Comparison of ENCODE assay signal across 8 cellular contexts in genomic region chr7:100585511-100586265, GRCh38. TPM values are rescaled to one million over a fixed set of nuclear protein-coding genes. Genes with fewer than 3 reads are reported as not detected.
DNase-seq lines count a peak whose midpoint lies in the region; ATAC-seq, FAIRE-seq and TF ChIP-seq lines count a peak whose summit lies in the region.

Gene LRCH4, minus strand, starts transcription at chr7:100586129. Its CDS starts 29 bp downstream, at chr7:100586100.

- H3K79me2 ChIP-seq in HepG2 (ENCODE audit: insufficient read depth, low read length) = peaks cover 6% of the 10 kb centered on the region

- CTCF ChIA-PET in HepG2 (lab: Yijun Ruan, JAX; ENCODE audit: low intra/inter-chr PET ratio, low total read pairs) = interaction anchor here (1.2 kb wide), 1 partner anchor 116 kb away, joined by 3 read pairs; no protein-coding TSS in a partner anchor

- H4K20me1 ChIP-seq in HepG2 (ENCODE audit: insufficient read depth, low read length) = peaks cover 8% of the 10 kb centered on the region; the same call in 1 of the 2 replicates

- no peak for TF ChIP-seq CTCF in WI38 (IDR thresholded peaks at IDR 0.05; ENCODE audit: low read depth, low read length)
- peak; percentile 7 for TF ChIP-seq CTCF in chondrocyte (IDR thresholded peaks at IDR 0.05)
- TF ChIP-seq CTCF in HepG2 (CRISPR knock-in tag; IDR thresholded peaks at IDR 0.05) = no peak

- no peaks in the 10 kb centered on the region for H3K27me3 Mint-ChIP-seq in chondrocyte (ENCODE audit: low read depth)
- peaks cover 15% of the 10 kb centered on the region in 2 donors for H3K27me3 Mint-ChIP-seq in stimulated activated naive B cell treated with anti-CD40 and anti-IgM and Interleukin-4, amounts not matched to agents 10 μg/mL and 1 μg/mL and 100 μg/mL, for 72 hours

- BruUV-seq in HepG2 (replicated peaks; lab: Mats Ljungman, UMichigan) = no TSS peak

- intact Hi-C loops in HepG2 (cut with micrococcal nuclease; ENCODE audit: unreplicated experiment) = loop anchor here (1.0 kb wide), 1 partner anchor 27 kb away; the partner anchor contains the start of gene MOSPD3

- H3K4me1 Mint-ChIP-seq in chondrocyte (ENCODE audit: low read depth) = peaks cover 39% of the 10 kb centered on the region
- peaks cover 32 to 45% of the 10 kb centered on the region in 2 donors for H3K4me1 Mint-ChIP-seq in stimulated activated naive B cell treated with anti-CD40 and anti-IgM and Interleukin-4, amounts not matched to agents 10 μg/mL and 1 μg/mL and 100 μg/mL, for 72 hours

- no peak for DNase-seq in Daoy (ENCODE audit: low read depth)
- DNase-seq in M059J (ENCODE audit: low read depth) = peak; percentile 38
- DNase-seq in chondrocyte (ENCODE audit: low spot score) = peak; percentile 92
- no peak for DNase-seq in HepG2 (ENCODE audit: low spot score)
- DNase-seq in stimulated activated naive B cell treated with anti-CD40 and anti-IgM and Interleukin-4, amounts not matched to agents 10 μg/mL and 1 μg/mL and 100 μg/mL, for 72 hours = peak; percentile 44
- no peak for DNase-seq in foreskin melanocyte

- POLR2A ChIA-PET in HepG2 (lab: Yijun Ruan, JAX) = interaction anchor here (0.5 to 4.1 kb wide), 63 partner anchors 8 to 532 kb away, joined by 3 to 73 read pairs (median 4); partner anchors contain the start of genes ACTL6B, AGFG2, EPHB4 and EPO

- peaks cover 49% of the 10 kb centered on the region for H3K4me1 ChIP-seq in HepG2 (ENCODE audit: insufficient read depth, low read length)

- WGBS in HepG2 (ENCODE audit: low lambda C conversion rate) = under 1% methylated on average over 28 of the region's 61 CpGs

- H3K27ac Mint-ChIP-seq in chondrocyte (ENCODE audit: unreplicated experiment) = peak within 1 kb of the TSS; percentile 92
- H3K27ac Mint-ChIP-seq in stimulated activated naive B cell treated with anti-CD40 and anti-IgM and Interleukin-4, amounts not matched to agents 10 μg/mL and 1 μg/mL and 100 μg/mL, for 72 hours = peak within 1 kb of the TSS; percentile 97

- peak within 1 kb of the TSS; percentile 68 for H3K4me3 ChIP-seq in WI38 (ENCODE audit: low read depth, low read length)
- peak within 1 kb of the TSS; percentile 80 to 98 (median 86) for H3K4me3 ChIP-seq in HepG2 (replicated peaks in 1 of 3; ENCODE audit: insufficient read depth in 1 of 3, low read depth in 2 of 3, low read length in 3 of 3)

- peak within 1 kb of the TSS; percentile 85 for H3K4me3 Mint-ChIP-seq in chondrocyte (ENCODE audit: unreplicated experiment)
- H3K4me3 Mint-ChIP-seq in stimulated activated naive B cell treated with anti-CD40 and anti-IgM and Interleukin-4, amounts not matched to agents 10 μg/mL and 1 μg/mL and 100 μg/mL, for 72 hours = peak within 1 kb of the TSS; percentile 94 to 98

- no peaks in the 10 kb centered on the region for H3K9me3 ChIP-seq in HepG2 (ENCODE audit: low read length)

- TF ChIP-seq EP300 in HepG2 (IDR thresholded peaks at IDR 0.05; ENCODE audit: low read depth in 2 of 2, low read length in 2 of 2) (peak; percentile 24 to 67; a peak in 2 of 4 replicates), HepG2 (CRISPR knock-in tag; IDR thresholded peaks at IDR 0.05; ENCODE audit: borderline replicate concordance) (peak; percentile 46; the same call in 1 of the 2 replicates)

- peak within 1 kb of the TSS; percentile 100 for H3K4me2 ChIP-seq in HepG2 (ENCODE audit: low read depth, low read length)

- peaks cover 0 to 6% of the 10 kb centered on the region in 2 experiments; a peak in 3 of 5 replicates for H3K27me3 ChIP-seq in HepG2 (ENCODE audit: control insufficient read depth in 1 of 2, insufficient read depth in 2 of 2, low read length in 2 of 2)

- peak; percentile 97 to 98 for TF ChIP-seq POLR2A in HepG2 (IDR thresholded peaks at IDR 0.05; ENCODE audit: insufficient read depth in 1 of 2, low read depth in 2 of 2, low read length in 2 of 2)

- H3K27ac ChIP-seq in HepG2 (ENCODE audit: extremely low read length, insufficient read depth, low read length) = peak within 1 kb of the TSS; percentile 81

- in situ Hi-C loops in HepG2 (cut with HindIII; ENCODE audit: extremely low pct_ligation_motif_present, low pct_unique_long_range_greater_than_20kb) = no loop called here

- TF ChIP-seq RAD21 in HepG2 (CRISPR knock-in tag; IDR thresholded peaks at IDR 0.05) = peak; percentile 74

- H3K9ac ChIP-seq in HepG2 (ENCODE audit: insufficient read depth, low read depth, low read length) = peak within 1 kb of the TSS; percentile 94

- FAIRE-seq in HepG2 (lab: Jason Lieb, UNC) = no peak

- H2AFZ ChIP-seq in HepG2 (ENCODE audit: low read length) = peak within 1 kb of the TSS; percentile 91

- peaks cover 8 to 14% of the 10 kb centered on the region in 2 experiments; a peak in 4 of 5 replicates for H3K36me3 ChIP-seq in HepG2 (replicated peaks in 1 of 2; ENCODE audit: control insufficient read depth in 1 of 2, insufficient read depth in 2 of 2, low read length in 2 of 2)

- H3K36me3 Mint-ChIP-seq in chondrocyte (ENCODE audit: low read depth) = no peaks in the 10 kb centered on the region
- H3K36me3 Mint-ChIP-seq in stimulated activated naive B cell treated with anti-CD40 and anti-IgM and Interleukin-4, amounts not matched to agents 10 μg/mL and 1 μg/mL and 100 μg/mL, for 72 hours = peaks cover 0 to 16% of the 10 kb centered on the region in 2 donors

- H3K9me3 Mint-ChIP-seq in chondrocyte (ENCODE audit: low read depth) = no peaks in the 10 kb centered on the region
- no peaks in the 10 kb centered on the region for H3K9me3 Mint-ChIP-seq in stimulated activated naive B cell treated with anti-CD40 and anti-IgM and Interleukin-4, amounts not matched to agents 10 μg/mL and 1 μg/mL and 100 μg/mL, for 72 hours

- ATAC-seq in GM21529 (IDR thresholded peaks at IDR 0.05; ENCODE audit: unreplicated experiment) (peak; percentile 27), HepG2 (peak; percentile 45)
- ATAC-seq in stimulated activated naive B cell treated with anti-CD40 and anti-IgM and Interleukin-4, amounts not matched to agents 10 μg/mL and 1 μg/mL and 100 μg/mL, for 72 hours (replicated peaks) = peak; percentile 26 to 34

TF ChIP-seq in HepG2, 621 proteins besides CTCF, POLR2A, EP300 and RAD21 (continues in another document):
- peak; percentile 16 for TF ChIP-seq TBL1XR1 (IDR thresholded peaks at IDR 0.05; ENCODE audit: borderline replicate concordance, low read length, partially characterized antibody)
- TF ChIP-seq IKZF1 (IDR thresholded peaks at IDR 0.05) = no peak
- TF ChIP-seq ZNF281 (CRISPR knock-in tag; IDR thresholded peaks at IDR 0.05; ENCODE audit: borderline replicate concordance) = peak; percentile 100
- TF ChIP-seq ZNF740 (CRISPR knock-in tag; IDR thresholded peaks at IDR 0.05) = peak; percentile 94
- peak; percentile 61 for TF ChIP-seq SKI (IDR thresholded peaks at IDR 0.05; ENCODE audit: partially characterized antibody)
- no peak for TF ChIP-seq RCOR2 (CRISPR knock-in tag; IDR thresholded peaks at IDR 0.05)
- TF ChIP-seq ZNF282 (IDR thresholded peaks at IDR 0.05; ENCODE audit: partially characterized antibody) = no peak

RNA-seq across cellular contexts. Expression of gene LRCH4, which starts in this region (rescaled TPM):
- 32.2 and 41.0 TPM in 2 replicates for total RNA-seq in Daoy (2014; rRNA removed; shearing (Covaris generic))
- 12.2 and 16.0 TPM in 2 replicates for total RNA-seq in M059J (2014; rRNA removed; shearing (Covaris generic))
- total RNA-seq in chondrocyte (42.0 to 45.8 TPM (median 43.9 TPM) in 3 replicates), HepG2 (2016; rRNA removed; fragmentation: Illumina TruSeq; extraction: Trizol) (2.9 and 7.0 TPM in 2 replicates)
- total RNA-seq in HepG2 (2016; cell fraction: cytosol; rRNA removed; fragmentation: Illumina TruSeq; extraction: Trizol; ENCODE audit: low read depth) = 10.0 and 10.9 TPM in 2 replicates
- 3.0 and 6.9 TPM in 2 replicates for total RNA-seq in HepG2 (2016; cell fraction: insoluble cytoplasmic fraction; rRNA removed; fragmentation: Illumina TruSeq; extraction: Trizol)
- total RNA-seq in HepG2 (2016; cell fraction: membrane; rRNA removed; fragmentation: Illumina TruSeq; extraction: Trizol) = 2.9 and 3.8 TPM in 2 replicates
- total RNA-seq in HepG2 (2016; cell fraction: nucleus; rRNA removed; fragmentation: Illumina TruSeq; extraction: Trizol) = 9.9 and 11.5 TPM in 2 replicates
- 9.3 and 11.1 TPM in 2 replicates for polyA plus RNA-seq in HepG2 (2011; rRNA removed)
- 1.9 and 2.9 TPM in 2 replicates for polyA plus RNA-seq in HepG2 (2011; cell fraction: cytosol; rRNA removed)
- 106 and 117 TPM in 2 replicates for polyA plus RNA-seq in HepG2 (2011; cell fraction: nucleus; rRNA removed)
- 10.1 and 13.5 TPM in 2 replicates for polyA plus RNA-seq in HepG2 (2012)
- 1.1 and 1.2 TPM in 2 replicates for polyA plus RNA-seq in HepG2 (2016; cell fraction: cytosol; fragmentation: Illumina TruSeq; extraction: Trizol; ENCODE audit: low read depth)
- polyA plus RNA-seq in HepG2 (2016; cell fraction: insoluble cytoplasmic fraction; fragmentation: Illumina TruSeq; extraction: Trizol; ENCODE audit: low read depth) = 5.9 and 7.3 TPM in 2 replicates
- 1.5 and 2.1 TPM in 2 replicates for polyA plus RNA-seq in HepG2 (2016; cell fraction: membrane; fragmentation: Illumina TruSeq; extraction: Trizol; ENCODE audit: low read depth)
- 38.5 and 39.0 TPM in 2 replicates for polyA plus RNA-seq in HepG2 (2016; cell fraction: nucleus; fragmentation: Illumina TruSeq; extraction: Trizol; ENCODE audit: insufficient read depth, low read depth)
- 11.4 and 13.8 TPM in 2 replicates for polyA minus RNA-seq in HepG2 (2011; rRNA and poly(A)+ RNA removed; ENCODE audit: low replicate concordance)
- polyA minus RNA-seq in HepG2 (2011; cell fraction: cytosol; rRNA and poly(A)+ RNA removed) = 8.0 and 17.6 TPM in 2 replicates
- polyA minus RNA-seq in HepG2 (2011; cell fraction: nucleus; rRNA and poly(A)+ RNA removed) = 25.9 and 27.4 TPM in 2 replicates

Comparison
In these comparisons a context has a peak if more than half of its experiments do, and no peak if none do; other contexts are left out.
1. DNase-seq: peak in M059J (single experiment), chondrocyte (single experiment) and stimulated activated naive B cell treated with anti-CD40 and anti-IgM and Interleukin-4, amounts not matched to agents 10 μg/mL and 1 μg/mL and 100 μg/mL, for 72 hours (single experiment); none in Daoy (single experiment), HepG2 (single experiment) and foreskin melanocyte (single experiment).
2. Peak in every context shown above with its lines, with median percentiles within 50 percentile points of each other: ATAC-seq.